8 cellular contexts compared by ENCODE assay signal in genomic region chr6:99426454-99426762, GRCh38. TPM values are rescaled to one million over a fixed set of nuclear protein-coding genes. Genes with fewer than 3 reads are reported as not detected.
A peak's percentile ranks its signal among the peaks of the same experiment; 100 is the strongest.
DNase-seq lines count a peak whose midpoint lies in the region; ATAC-seq and TF ChIP-seq lines count a peak whose summit lies in the region.

No MANE protein-coding gene starts in this region.

- no peaks in the 10 kb centered on the region for H3K27me3 ChIP-seq in IMR-90 (ENCODE audit: control insufficient read depth, insufficient read depth, low read length)

- peak overlapping the region; percentile 52 for H3K4me3 ChIP-seq in IMR-90 (ENCODE audit: insufficient read depth, low read depth, low read length)

- H2AK5ac ChIP-seq in IMR-90 (ENCODE audit: low read depth, low read length): no peak overlapping the region

- 0 out of 2 replicates have a peak overlapping the region, but pooled peaks have one; percentile 22 for H2BK20ac ChIP-seq in IMR-90 (ENCODE audit: low read depth, low read length)

- peak overlapping the region; percentile 92 to 93 for H4K8ac ChIP-seq in IMR-90 (ENCODE audit: low read depth in 2 of 2, low read length in 2 of 2)

- peak overlapping the region; percentile 79 for H3K4me2 ChIP-seq in IMR-90 (ENCODE audit: low read depth, low read length)

- peak overlapping the region; percentile 10; the same call in 1 of the 2 replicates for H3K23ac ChIP-seq in IMR-90 (ENCODE audit: low read depth, low read length)

- POLR2A ChIA-PET in IMR-90 (lab: Charles Lee; ENCODE audit: unreplicated experiment): no interaction called here

- intact Hi-C loops in IMR-90 (cut with micrococcal nuclease): loop anchor here (5.0 kb wide), 2 partner anchors 96 to 141 kb away; partner anchors contain the start of gene CCNC

- H4K91ac ChIP-seq in IMR-90 (ENCODE audit: insufficient read depth, low read depth, low read length): peak overlapping the region; percentile 78

- in situ Hi-C loops in IMR-90 (cut with MboI; ENCODE audit: low sequenced_read_pairs): no loop called here

- peak overlapping the region; percentile 94 for H3K14ac ChIP-seq in IMR-90 (replicated peaks; ENCODE audit: low read depth, low read length)

- no peak overlapping the region for H2BK15ac ChIP-seq in IMR-90 (ENCODE audit: low read depth, low read length)

- peak overlapping the region; percentile 92; the same call in 1 of the 2 replicates for H3K27ac ChIP-seq in IMR-90 (ENCODE audit: insufficient read depth, low read length)

- peak overlapping the region; percentile 95; the same call in 1 of the 2 replicates for H3K9ac ChIP-seq in IMR-90 (ENCODE audit: low read depth, low read length)

- peaks cover 37% of the 10 kb centered on the region for H4K20me1 ChIP-seq in IMR-90 (ENCODE audit: insufficient read depth, low read length)

- H3K36me3 ChIP-seq in IMR-90 (ENCODE audit: control insufficient read depth, insufficient read depth, low read length): no peaks in the 10 kb centered on the region

- H2AK9ac ChIP-seq in IMR-90 (replicated peaks; ENCODE audit: low read depth, low read length, poor library complexity): no peak overlapping the region

- no peaks in the 10 kb centered on the region for H3K27me3 Mint-ChIP-seq in chondrocyte (ENCODE audit: low read depth)

- TF ChIP-seq CTCF in IMR-90 (conservative IDR thresholded peaks at IDR 0.05; ENCODE audit: low read depth, low read length): no peak
- no peak for TF ChIP-seq CTCF in chondrocyte (IDR thresholded peaks at IDR 0.05)

- H3K4me1 ChIP-seq in IMR-90 (ENCODE audit: control insufficient read depth, insufficient read depth, low read length): peaks cover 2% of the 10 kb centered on the region

- peak overlapping the region; percentile 91; the same call in 1 of the 2 replicates for H3K4ac ChIP-seq in IMR-90 (ENCODE audit: low read depth, low read length)

- H3K27ac Mint-ChIP-seq in chondrocyte (ENCODE audit: unreplicated experiment): peak overlapping the region; percentile 99

- peak overlapping the region; percentile 84 for H3K4me3 Mint-ChIP-seq in chondrocyte (ENCODE audit: unreplicated experiment)

- TF ChIP-seq RAD21 in IMR-90 (IDR thresholded peaks at IDR 0.05; ENCODE audit: low read length): no peak

- CTCF ChIA-PET in IMR-90 (lab: Yijun Ruan, JAX): interaction anchor here (0.7 to 0.9 kb wide), 2 partner anchors 47 to 85 kb away, joined by 3 read pairs; no protein-coding TSS in a partner anchor

- peaks cover 5 to 32% of the 10 kb centered on the region in 2 experiments for H3K79me1 ChIP-seq in IMR-90 (ENCODE audit: low read depth in 1 of 2, low read length in 2 of 2)

- TF ChIP-seq POLR2A in IMR-90 (IDR thresholded peaks at IDR 0.05; ENCODE audit: low read depth, low read length): no peak

- WGBS in IMR-90 (ENCODE audit: extremely low coverage in 2 of 2, insufficient read length in 1 of 2), 2 experiments: 0% methylated on average over 2 of the region's 4 CpGs; no CpG with 5 or more reads in 1 of the 2 experiments

- H3K36me3 Mint-ChIP-seq in chondrocyte (ENCODE audit: low read depth): no peaks in the 10 kb centered on the region

- H3K56ac ChIP-seq in IMR-90 (ENCODE audit: extremely low read depth, insufficient read depth, low read length): peak overlapping the region; percentile 90

- H2BK5ac ChIP-seq in IMR-90 (ENCODE audit: low read depth, low read length, poor library complexity, severe bottlenecking): peak overlapping the region; percentile 90

- peaks cover 46% of the 10 kb centered on the region for H3K4me1 Mint-ChIP-seq in chondrocyte (ENCODE audit: low read depth)

- no peaks in the 10 kb centered on the region for H3K9me3 ChIP-seq in IMR-90 (ENCODE audit: control insufficient read depth, insufficient read depth, low read length)

- peak; percentile 5 for DNase-seq in A172 (ENCODE audit: low spot score)
- DNase-seq in IMR-90: no peak
- no peak for DNase-seq in chondrocyte (ENCODE audit: low spot score)
- DNase-seq in myocyte (ENCODE audit: low read depth): peak; percentile 9
- no peak for DNase-seq in central memory CD4-positive, alpha-beta T cell
- no peak for DNase-seq in effector CD4-positive, alpha-beta T cell
- DNase-seq in NCI-H446 treated with DMSO at 0.1 percent for 48 hours (lab: John Stamatoyannopoulos, UW): no peak

- 0 out of 2 replicates have a peak, but pooled peaks cover 2% of the 10 kb centered on the region for H3K9me1 ChIP-seq in IMR-90 (ENCODE audit: insufficient read depth, low read length)

- BruUV-seq in IMR-90 (replicated peaks; lab: Mats Ljungman, UMichigan): no TSS peak

- no peak for ATAC-seq in IMR-90 (ENCODE audit: low read depth)
- ATAC-seq in GM18520 (IDR thresholded peaks at IDR 0.05; ENCODE audit: unreplicated experiment): no peak

- no peaks in the 10 kb centered on the region for H3K9me3 Mint-ChIP-seq in chondrocyte (ENCODE audit: low read depth)

- peak overlapping the region; percentile 95; the same call in 1 of the 2 replicates for H3K18ac ChIP-seq in IMR-90 (ENCODE audit: low read depth, low read length)

- dilution Hi-C loops in IMR-90 (cut with HindIII; ENCODE audit: low sequenced_read_pairs, unreplicated experiment): no loop called here

- H2BK120ac ChIP-seq in IMR-90 (ENCODE audit: low read depth, low read length): no peak overlapping the region

- H4K5ac ChIP-seq in IMR-90 (ENCODE audit: low read depth, low read length): peak overlapping the region; percentile 96

- no peak overlapping the region for H2AFZ ChIP-seq in IMR-90 (replicated peaks; ENCODE audit: low read length, poor library complexity)

TF ChIP-seq in IMR-90, 13 proteins besides CTCF, POLR2A, EP300 and RAD21:
- TF ChIP-seq MXI1 (IDR thresholded peaks at IDR 0.05; ENCODE audit: borderline replicate concordance, low read depth, low read length) (no peak), CHD1 (IDR thresholded peaks at IDR 0.05; ENCODE audit: low read depth, low read length) (no peak), CEBPB (IDR thresholded peaks at IDR 0.05; ENCODE audit: low read depth, low read length) (no peak), MAZ (IDR thresholded peaks at IDR 0.05; ENCODE audit: borderline replicate concordance, low read depth, low read length) (no peak), MAFK (IDR thresholded peaks at IDR 0.05; ENCODE audit: low read depth, low read length) (no peak), RCOR1 (IDR thresholded peaks at IDR 0.05; ENCODE audit: insufficient replicate concordance, low read length) (no peak), NFE2L2 (IDR thresholded peaks at IDR 0.05; ENCODE audit: low read depth, low read length) (no peak), ELK1 (IDR thresholded peaks at IDR 0.05; ENCODE audit: borderline replicate concordance, low read depth, low read length) (no peak)
- TF ChIP-seq, protein P1, sequence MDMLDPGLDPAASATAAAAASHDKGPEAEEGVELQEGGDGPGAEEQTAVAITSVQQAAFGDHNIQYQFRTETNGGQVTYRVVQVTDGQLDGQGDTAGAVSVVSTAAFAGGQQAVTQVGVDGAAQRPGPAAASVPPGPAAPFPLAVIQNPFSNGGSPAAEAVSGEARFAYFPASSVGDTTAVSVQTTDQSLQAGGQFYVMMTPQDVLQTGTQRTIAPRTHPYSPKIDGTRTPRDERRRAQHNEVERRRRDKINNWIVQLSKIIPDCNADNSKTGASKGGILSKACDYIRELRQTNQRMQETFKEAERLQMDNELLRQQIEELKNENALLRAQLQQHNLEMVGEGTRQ (IDR thresholded peaks at IDR 0.05; ENCODE audit: low read depth, low read length): no peak

RNA-seq across cellular contexts. Expression of gene PNISR, which starts 1.3 kb away (rescaled TPM):
- 43.2 and 56.6 TPM in 2 replicates for total RNA-seq in A172 (2014; rRNA removed; shearing (Covaris generic))
- 46.2 and 65.0 TPM in 2 replicates for total RNA-seq in IMR-90 (2012; rRNA removed)
- 31.3 and 44.5 TPM in 2 replicates for polyA plus RNA-seq in IMR-90 (2012; rRNA removed)
- polyA plus RNA-seq in IMR-90 (2012; cell fraction: cytosol; rRNA removed): 3.9 and 4.1 TPM in 2 replicates
- polyA plus RNA-seq in IMR-90 (2012; cell fraction: nucleus; rRNA removed; ENCODE audit: low replicate concordance): 27.9 and 221 TPM in 2 replicates
- total RNA-seq in chondrocyte: 49.3 to 69.5 TPM (median 53.5 TPM) in 3 replicates
- 108 and 117 TPM in 2 replicates for total RNA-seq in myocyte
- 49.8 TPM for polyA plus RNA-seq in myocyte (2012)

RNA-seq across cellular contexts. Expression of gene COQ3, which starts 32.4 kb away (rescaled TPM):
- 16.7 and 21.4 TPM in 2 replicates for total RNA-seq in A172 (2014; rRNA removed; shearing (Covaris generic))
- total RNA-seq in IMR-90 (2012; rRNA removed): 8.2 and 9.2 TPM in 2 replicates
- 7.1 and 8.9 TPM in 2 replicates for polyA plus RNA-seq in IMR-90 (2012; rRNA removed)
- polyA plus RNA-seq in IMR-90 (2012; cell fraction: cytosol; rRNA removed): 1.3 and 1.9 TPM in 2 replicates
- polyA plus RNA-seq in IMR-90 (2012; cell fraction: nucleus; rRNA removed; ENCODE audit: low replicate concordance): 0.85 and 5.2 TPM in 2 replicates
- total RNA-seq in chondrocyte: 3.7 to 6.5 TPM (median 4.4 TPM) in 3 replicates
- total RNA-seq in myocyte: 4.1 and 5.7 TPM in 2 replicates
- polyA plus RNA-seq in myocyte (2012): 3.4 TPM

Comparison
In these comparisons a context has a peak if more than half of its experiments do, and no peak if none do; other contexts are left out.
1. DNase-seq: peak in A172 (single experiment) and myocyte (single experiment); none in IMR-90 (single experiment), chondrocyte (single experiment), central memory CD4-positive, alpha-beta T cell (single experiment), effector CD4-positive, alpha-beta T cell (single experiment) and NCI-H446 treated with DMSO at 0.1 percent for 48 hours (single experiment).